9 cellular contexts compared by ENCODE assay signal in genomic region chr16:13076878-13077277, GRCh38.
"Had no signal": no experiment of that assay in that cellular context is flagged by ENCODE, and none has a peak within 500 bp of the region (broad histone marks: within the 10 kb centered on the region; RNA-seq: fewer than 3 reads in every experiment).

No MANE protein-coding gene starts in this region.

- H3K36me3 ChIP-seq: HAP-1 had no signal

- H3K9ac ChIP-seq: GM23248 had no signal

- ATAC-seq: HCT116, K562 had no signal

- DNase-seq: GM23248, H7, HFFc6, IMR-90, KG1 had no signal

- H3K9me3 ChIP-seq: HAP-1 had no signal

- FAIRE-seq: K562 had no signal

- H3K4me3 Mint-ChIP-seq: HFFc6 had no signal

- H3K4me1 ChIP-seq: HAP-1 had no signal

- H3K27ac ChIP-seq: GM23248, HL-60 had no signal

- H3K4me3 ChIP-seq: GM23248, HAP-1, K562 had no signal

- H2AFZ ChIP-seq: GM23248 had no signal

- H3K27ac Mint-ChIP-seq: HFFc6 had no signal
